Comparison of ENCODE assay signal across 26 cellular contexts in the genomic region with DNA sequence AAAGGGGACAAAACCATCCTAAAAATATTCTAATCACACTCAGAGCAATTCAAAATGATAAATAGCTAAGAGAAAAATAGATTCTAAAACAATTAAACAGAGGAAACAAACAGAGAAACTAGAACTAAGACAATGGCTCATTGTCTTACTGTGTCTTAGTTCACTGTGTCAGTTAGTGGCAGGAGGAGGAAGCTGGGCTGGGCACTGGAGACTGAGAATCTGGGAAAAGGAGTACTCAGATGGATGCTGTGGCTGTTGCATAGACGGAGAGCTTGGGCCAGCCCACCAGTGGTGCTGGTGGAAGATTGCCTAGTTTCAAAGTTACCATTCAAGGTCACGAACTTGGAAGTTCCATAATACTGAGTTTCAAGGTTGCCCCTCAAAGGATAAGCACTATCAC.
A peak's percentile ranks its signal among the peaks of the same experiment; 100 is the strongest.
DNase-seq lines count a peak whose midpoint lies in the region; ATAC-seq, FAIRE-seq and TF ChIP-seq lines count a peak whose summit lies in the region.
"Had no signal": no experiment of that assay in that cellular context is flagged by ENCODE, and none has a peak within 500 bp of the region (broad histone marks: within the 10 kb centered on the region; RNA-seq: fewer than 3 reads in every experiment).

No MANE protein-coding gene starts in this region.

- H3K79me2 ChIP-seq in PC-3 (ENCODE audit: low read length), result no peaks in the 10 kb centered on the region

- peaks cover 60% of the 10 kb centered on the region for H3K4me1 Mint-ChIP-seq in neural crest cell
- peaks cover 87% of the 10 kb centered on the region for H3K4me1 Mint-ChIP-seq in type B pancreatic cell (ENCODE audit: unreplicated experiment)

- H3K36me3 Mint-ChIP-seq in neural crest cell (ENCODE audit: low read depth) (peaks cover 2% of the 10 kb centered on the region), type B pancreatic cell (peaks cover 2% of the 10 kb centered on the region)
- H3K36me3 Mint-ChIP-seq: natural killer cell, T-cell had no signal

- H3K9me3 ChIP-seq in PC-3 (ENCODE audit: low read length), result no peaks in the 10 kb centered on the region
- H3K9me3 ChIP-seq: prostate gland had no signal

- CTCF ChIA-PET in PC-3 (lab: Charles Lee), result no interaction called here

- no peaks in the 10 kb centered on the region for H3K36me3 ChIP-seq in PC-3 (ENCODE audit: low read depth, low read length)
- H3K36me3 ChIP-seq: brain microvascular endothelial cell, prostate gland had no signal

- H3K9me2 ChIP-seq in PC-3 (replicated peaks; ENCODE audit: low read length), result no peaks in the 10 kb centered on the region

- TF ChIP-seq CTCF in PC-3 (conservative IDR thresholded peaks at IDR 0.05; ENCODE audit: low read depth, low read length) (no peak), neural crest cell (conservative IDR thresholded peaks at IDR 0.05) (no peak), type B pancreatic cell (conservative IDR thresholded peaks at IDR 0.05) (no peak)

- no peak for DNase-seq in PC-3
- peak in 40 of 42 donors; percentile 40 to 85 (median 70) for DNase-seq in head of caudate nucleus
- DNase-seq in neural crest cell (ENCODE audit: low read depth, low spot score), result no peak
- no peak for DNase-seq in type B pancreatic cell (ENCODE audit: extremely low spot score, unreplicated experiment)
- DNase-seq in NCI-H748 treated with DMSO at 0.1 percent for 48 hours (lab: John Stamatoyannopoulos, UW), result no peak
- no peak for DNase-seq in GM19239 (ENCODE audit: insufficient read length, low spot score)
- DNase-seq in SW480 (ENCODE audit: low spot score), result no peak
- DNase-seq: activated CD4-positive, alpha-beta T cell treated with anti-CD3 and anti-CD28 coated beads for 48 hours; activated naive CD8-positive, alpha-beta T cell treated with anti-CD3 and anti-CD28 coated beads, Interleukin-2, amount 10 ng/mL, durations not matched to agents 7 days and 5 days; brain microvascular endothelial cell; DMS 273 treated with DMSO at 0.1 percent for 48 hours; mammary epithelial cell; natural killer cell; OCI-M1; SHP77; stimulated activated CD4-positive, alpha-beta T cell treated with anti-CD3 and anti-CD28 coated beads, Interleukin-2, amount 100 ng/mL, for 24 hours; T-cell had no signal

- intact Hi-C loops in PC-3 (cut with micrococcal nuclease), result loop anchor here (5.0 kb wide), 2 partner anchors 97 to 98 kb away; a partner anchor contains a TSS
- intact Hi-C loops in head of caudate nucleus (cut with DNase I), result no loop called here

- H3K4me3 ChIP-seq in PC-3 (ENCODE audit: low read length), result no peak overlapping the region
- H3K4me3 ChIP-seq: coronary artery, hepatocyte, prostate gland had no signal

- H3K4me2 ChIP-seq in PC-3 (ENCODE audit: low read length), result no peak overlapping the region
- H3K4me2 ChIP-seq: hepatocyte had no signal

- H3K27ac Mint-ChIP-seq in neural crest cell (ENCODE audit: unreplicated experiment) (peak overlapping the region; percentile 36), type B pancreatic cell (no peak overlapping the region)
- H3K27ac Mint-ChIP-seq: activated naive CD8-positive, alpha-beta T cell treated with anti-CD3 and anti-CD28 coated beads, Interleukin-2, amount 10 ng/mL, durations not matched to agents 7 days and 5 days; natural killer cell; stimulated activated naive CD8-positive, alpha-beta T cell treated with anti-CD3 and anti-CD28 coated beads, Interleukin-15, Interleukin-2, amounts not matched to agents 100 ng/mL and 50 ng/mL, for 24 hours; T-cell had no signal

- peaks cover 60% of the 10 kb centered on the region for H3K4me1 ChIP-seq in PC-3 (ENCODE audit: insufficient read depth, low read length)
- H3K4me1 ChIP-seq: prostate gland had no signal

- H3F3A ChIP-seq in PC-3 (ENCODE audit: low read length, unreplicated experiment), result no peaks in the 10 kb centered on the region

- BruUV-seq in PC-3 (replicated peaks; lab: Mats Ljungman, UMichigan), result no TSS peak

- H3K27me3 Mint-ChIP-seq in neural crest cell (ENCODE audit: low read depth) (no peaks in the 10 kb centered on the region), type B pancreatic cell (no peaks in the 10 kb centered on the region)
- H3K27me3 Mint-ChIP-seq: activated naive CD8-positive, alpha-beta T cell treated with anti-CD3 and anti-CD28 coated beads, Interleukin-2, amount 10 ng/mL, durations not matched to agents 7 days and 5 days; stimulated activated naive CD8-positive, alpha-beta T cell treated with anti-CD3 and anti-CD28 coated beads, Interleukin-15, Interleukin-2, amounts not matched to agents 100 ng/mL and 50 ng/mL, for 24 hours had no signal

- POLR2A ChIA-PET in PC-3 (lab: Charles Lee; ENCODE audit: unreplicated experiment), result no interaction called here

- H3K9ac ChIP-seq in PC-3 (ENCODE audit: low read length), result no peak overlapping the region

- H3K4me3 Mint-ChIP-seq in neural crest cell (no peak overlapping the region), type B pancreatic cell (peak overlapping the region; percentile 36)
- H3K4me3 Mint-ChIP-seq: activated naive CD8-positive, alpha-beta T cell treated with anti-CD3 and anti-CD28 coated beads, Interleukin-2, amount 10 ng/mL, durations not matched to agents 7 days and 5 days; CD14-positive monocyte; natural killer cell; stimulated activated naive CD8-positive, alpha-beta T cell treated with anti-CD3 and anti-CD28 coated beads, Interleukin-15, Interleukin-2, amounts not matched to agents 100 ng/mL and 50 ng/mL, for 24 hours; T-cell had no signal

- peak overlapping the region; percentile 96 for H3K27ac ChIP-seq in PC-3 (ENCODE audit: low read length)
- H3K27ac ChIP-seq: brain microvascular endothelial cell, coronary artery, prostate gland had no signal

- no peak for FAIRE-seq in GM19239 (lab: Jason Lieb, UNC)
- FAIRE-seq: endometrium, GM18507, TTC549 had no signal

- H3K27me3 ChIP-seq in PC-3 (ENCODE audit: low read length), result no peaks in the 10 kb centered on the region
- H3K27me3 ChIP-seq: brain microvascular endothelial cell, hepatocyte had no signal

- ATAC-seq in PC-3 (no peak; the same call in 1 of the 2 replicates), HG02885 (IDR thresholded peaks at IDR 0.05; ENCODE audit: poor library complexity, unreplicated experiment) (no peak)
- ATAC-seq: natural killer cell, T-cell had no signal

- no peaks in the 10 kb centered on the region for H3K9me3 Mint-ChIP-seq in neural crest cell
- peaks cover 5% of the 10 kb centered on the region for H3K9me3 Mint-ChIP-seq in type B pancreatic cell
- H3K9me3 Mint-ChIP-seq: activated naive CD8-positive, alpha-beta T cell treated with anti-CD3 and anti-CD28 coated beads, Interleukin-2, amount 10 ng/mL, durations not matched to agents 7 days and 5 days; stimulated activated naive CD8-positive, alpha-beta T cell treated with anti-CD3 and anti-CD28 coated beads, Interleukin-15, Interleukin-2, amounts not matched to agents 100 ng/mL and 50 ng/mL, for 24 hours; T-cell had no signal

- H4K20me1 ChIP-seq in PC-3 (ENCODE audit: low read length), result no peaks in the 10 kb centered on the region

- H2AFZ ChIP-seq in PC-3 (ENCODE audit: low read length), result no peak overlapping the region
- H2AFZ ChIP-seq: hepatocyte had no signal

Comparison
In these comparisons a context has a peak if more than half of its experiments do, and no peak if none do; other contexts are left out.
1. DNase-seq: peak in head of caudate nucleus (40 of 42); none in PC-3 (single experiment), neural crest cell (single experiment), type B pancreatic cell (single experiment), NCI-H748 treated with DMSO at 0.1 percent for 48 hours (single experiment), GM19239 (single experiment) and SW480 (single experiment).